ENCODE assay signal across 8 cellular contexts in the genomic region with DNA sequence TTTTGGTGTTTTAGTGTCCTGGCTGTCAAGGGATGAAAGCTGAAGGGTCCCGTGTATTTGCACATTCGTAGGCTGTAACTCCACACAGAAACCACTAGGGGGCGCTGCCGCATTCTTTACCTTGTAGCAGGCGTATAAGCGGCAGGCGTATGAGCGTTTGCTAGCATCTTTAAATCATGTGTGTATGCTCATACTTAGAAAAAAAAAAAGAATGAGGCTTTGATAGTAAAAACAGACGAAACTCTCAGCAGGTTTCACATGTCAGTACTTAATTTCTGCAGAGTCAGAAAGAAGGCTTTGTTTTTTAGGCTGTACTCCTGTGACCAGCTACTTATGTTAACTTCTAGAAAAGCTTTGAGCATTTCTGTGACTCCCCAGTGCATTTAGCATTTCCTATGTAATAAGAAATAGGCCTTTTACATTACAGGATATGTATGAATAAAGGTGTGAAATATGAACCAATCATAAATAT.
DNase-seq lines count a peak whose midpoint lies in the region; ATAC-seq lines count a peak whose summit lies in the region.

No MANE protein-coding gene starts in this region.

- DNase-seq in AML-193 (lab: John Stamatoyannopoulos, UW) (peak; percentile 48 to 71), NCI-H2196 (lab: John Stamatoyannopoulos, UW; ENCODE audit: unreplicated experiment) (peak; percentile 85), cerebellum (ENCODE audit: low spot score) (peak; percentile 63), left lobe of liver (ENCODE audit: low spot score) (peak; percentile 80)
- DNase-seq in activated CD4-positive, CD25-positive, alpha-beta regulatory T cell treated with anti-CD3 and anti-CD28 coated beads, Interleukin-2, amount 50 U/mL, for 72 hours = peak; percentile 68
- DNase-seq in stimulated activated CD4-positive, alpha-beta T cell treated with anti-CD3 and anti-CD28 coated beads, Interleukin-4, amount 100 ng/mL, for 24 hours = peak; percentile 73

- ATAC-seq in GM18909 (IDR thresholded peaks at IDR 0.05; ENCODE audit: poor library complexity, unreplicated experiment) = peak; percentile 90
- ATAC-seq in HG03135 (IDR thresholded peaks at IDR 0.05; ENCODE audit: unreplicated experiment) = peak; percentile 91
- peak; percentile 99 for ATAC-seq in left lobe of liver

Comparison
In these comparisons a context has a peak if more than half of its experiments do, and no peak if none do; other contexts are left out.
1. Peak in every context shown above with its lines: DNase-seq and ATAC-seq.